28 cellular contexts compared by ENCODE assay signal in genomic region chr5:135608361-135608760, GRCh38. TPM values are rescaled to one million over a fixed set of nuclear protein-coding genes. Genes with fewer than 3 reads are reported as not detected.
"Had no signal": no experiment of that assay in that cellular context is flagged by ENCODE, and none has a peak within 500 bp of the region (broad histone marks: within the 10 kb centered on the region; RNA-seq: fewer than 3 reads in every experiment).

No MANE protein-coding gene starts in this region.

- H3K27me3 ChIP-seq: ascending aorta, pancreas, sigmoid colon, upper lobe of left lung, vagina had no signal

- H3K9me3 ChIP-seq: ascending aorta, pancreas, prostate gland, sigmoid colon, upper lobe of left lung, vagina had no signal

- H3K36me3 ChIP-seq: ascending aorta, pancreas, prostate gland, sigmoid colon, upper lobe of left lung, vagina had no signal

- H3K27ac ChIP-seq: ascending aorta, pancreas, prostate gland, sigmoid colon, upper lobe of left lung, vagina had no signal

- H3K27ac Mint-ChIP-seq: activated CD4-positive, alpha-beta T cell treated with anti-CD3 and anti-CD28 coated beads for 36 hours; activated naive CD4-positive, alpha-beta T cell treated with anti-CD3 and anti-CD28 coated beads, Interleukin-2, amount 10 ng/mL, durations not matched to agents 7 days and 5 days; activated naive CD8-positive, alpha-beta T cell treated with anti-CD3 and anti-CD28 coated beads, Interleukin-2, amount 10 ng/mL, durations not matched to agents 7 days and 5 days; brain; mesothelial cell of epicardium; naive B cell; nephron progenitor cell; stimulated activated memory B cell treated with anti-CD40 and anti-IgM and Interleukin-4, amounts not matched to agents 10 μg/mL and 1 μg/mL and 100 μg/mL, for 72 hours; stimulated activated naive CD8-positive, alpha-beta T cell treated with anti-CD3 and anti-CD28 coated beads, Interleukin-15, amount 100 ng/mL, for 72 hours; T-helper 2 cell treated with Interferon-gamma antibody and Interleukin-4, amounts not matched to agents 5 μg/mL and 100 μg/mL, for 36 hours had no signal

- H3K9me3 Mint-ChIP-seq: activated naive CD4-positive, alpha-beta T cell treated with anti-CD3 and anti-CD28 coated beads, Interleukin-2, amount 10 ng/mL, durations not matched to agents 7 days and 5 days; activated naive CD8-positive, alpha-beta T cell treated with anti-CD3 and anti-CD28 coated beads, Interleukin-2, amount 10 ng/mL, durations not matched to agents 7 days and 5 days; brain; nephron progenitor cell; stimulated activated memory B cell treated with anti-CD40 and anti-IgM and Interleukin-4, amounts not matched to agents 10 μg/mL and 1 μg/mL and 100 μg/mL, for 72 hours; stimulated activated naive CD8-positive, alpha-beta T cell treated with anti-CD3 and anti-CD28 coated beads, Interleukin-15, amount 100 ng/mL, for 72 hours; T-helper 2 cell treated with Interferon-gamma antibody and Interleukin-4, amounts not matched to agents 5 μg/mL and 100 μg/mL, for 36 hours had no signal

- FAIRE-seq: islet of Langerhans, pancreas, small intestine had no signal

- H3K4me1 ChIP-seq: ascending aorta, pancreas, prostate gland, upper lobe of left lung, vagina had no signal

- H3K4me3 Mint-ChIP-seq: activated CD4-positive, alpha-beta T cell treated with anti-CD3 and anti-CD28 coated beads for 36 hours; activated naive CD4-positive, alpha-beta T cell treated with anti-CD3 and anti-CD28 coated beads, Interleukin-2, amount 10 ng/mL, durations not matched to agents 7 days and 5 days; activated naive CD8-positive, alpha-beta T cell treated with anti-CD3 and anti-CD28 coated beads, Interleukin-2, amount 10 ng/mL, durations not matched to agents 7 days and 5 days; brain; mesothelial cell of epicardium; naive B cell; nephron progenitor cell; stimulated activated memory B cell treated with anti-CD40 and anti-IgM and Interleukin-4, amounts not matched to agents 10 μg/mL and 1 μg/mL and 100 μg/mL, for 72 hours; stimulated activated naive CD8-positive, alpha-beta T cell treated with anti-CD3 and anti-CD28 coated beads, Interleukin-15, amount 100 ng/mL, for 72 hours; T-helper 2 cell treated with Interferon-gamma antibody and Interleukin-4, amounts not matched to agents 5 μg/mL and 100 μg/mL, for 36 hours had no signal

- H3K36me3 Mint-ChIP-seq: activated naive CD4-positive, alpha-beta T cell treated with anti-CD3 and anti-CD28 coated beads, Interleukin-2, amount 10 ng/mL, durations not matched to agents 7 days and 5 days; activated naive CD8-positive, alpha-beta T cell treated with anti-CD3 and anti-CD28 coated beads, Interleukin-2, amount 10 ng/mL, durations not matched to agents 7 days and 5 days; brain; mesothelial cell of epicardium; naive B cell; stimulated activated memory B cell treated with anti-CD40 and anti-IgM and Interleukin-4, amounts not matched to agents 10 μg/mL and 1 μg/mL and 100 μg/mL, for 72 hours had no signal

- ATAC-seq: activated CD4-positive, alpha-beta T cell treated with anti-CD3 and anti-CD28 coated beads for 36 hours; left colon; stimulated activated memory B cell treated with anti-CD40 and anti-IgM and Interleukin-4, amounts not matched to agents 10 μg/mL and 1 μg/mL and 100 μg/mL, for 72 hours; stimulated activated naive CD8-positive, alpha-beta T cell treated with anti-CD3 and anti-CD28 coated beads, Interleukin-15, amount 100 ng/mL, for 72 hours had no signal

- DNase-seq: activated CD4-positive, alpha-beta T cell treated with anti-CD3 and anti-CD28 coated beads for 36 hours; activated CD4-positive, CD25-positive, alpha-beta regulatory T cell; activated CD8-positive, alpha-beta memory T cell treated with anti-CD3 and anti-CD28 coated beads for 24 hours; activated gamma-delta T cell; activated naive CD4-positive, alpha-beta T cell treated with anti-CD3 and anti-CD28 coated beads, Interleukin-2, amount 10 ng/mL, durations not matched to agents 7 days and 5 days; activated naive CD8-positive, alpha-beta T cell treated with anti-CD3 and anti-CD28 coated beads, Interleukin-2, amount 10 ng/mL, durations not matched to agents 7 days and 5 days; foreskin melanocyte; left colon; naive B cell; nephron progenitor cell; pancreas; retina; sigmoid colon; small intestine; stimulated activated CD4-positive, alpha-beta T cell treated with anti-CD3 and anti-CD28 coated beads, Interleukin-4, amount 100 ng/mL, for 24 hours; stimulated activated naive CD8-positive, alpha-beta T cell treated with anti-CD3 and anti-CD28 coated beads, Interleukin-15, amount 100 ng/mL, for 72 hours; substantia nigra; T-helper 1 cell; upper lobe of left lung had no signal

- H3K4me3 ChIP-seq: ascending aorta, pancreas, prostate gland, sigmoid colon, upper lobe of left lung, vagina had no signal

- H3K4me1 Mint-ChIP-seq: activated CD4-positive, alpha-beta T cell treated with anti-CD3 and anti-CD28 coated beads for 36 hours; activated naive CD4-positive, alpha-beta T cell treated with anti-CD3 and anti-CD28 coated beads, Interleukin-2, amount 10 ng/mL, durations not matched to agents 7 days and 5 days; activated naive CD8-positive, alpha-beta T cell treated with anti-CD3 and anti-CD28 coated beads, Interleukin-2, amount 10 ng/mL, durations not matched to agents 7 days and 5 days; naive B cell; stimulated activated memory B cell treated with anti-CD40 and anti-IgM and Interleukin-4, amounts not matched to agents 10 μg/mL and 1 μg/mL and 100 μg/mL, for 72 hours; stimulated activated naive CD8-positive, alpha-beta T cell treated with anti-CD3 and anti-CD28 coated beads, Interleukin-15, amount 100 ng/mL, for 72 hours had no signal

RNA-seq across cellular contexts. Expression of gene CXCL14, which starts 29.6 kb away (rescaled TPM):
- total RNA-seq: activated CD4-positive, alpha-beta T cell treated with anti-CD3 and anti-CD28 coated beads for 36 hours; activated naive CD8-positive, alpha-beta T cell treated with anti-CD3 and anti-CD28 coated beads, Interleukin-2, amount 10 ng/mL, durations not matched to agents 7 days and 5 days; glomerular endothelial cell had no signal
